ENCODE assay signal across 27 cellular contexts in the genomic region with DNA sequence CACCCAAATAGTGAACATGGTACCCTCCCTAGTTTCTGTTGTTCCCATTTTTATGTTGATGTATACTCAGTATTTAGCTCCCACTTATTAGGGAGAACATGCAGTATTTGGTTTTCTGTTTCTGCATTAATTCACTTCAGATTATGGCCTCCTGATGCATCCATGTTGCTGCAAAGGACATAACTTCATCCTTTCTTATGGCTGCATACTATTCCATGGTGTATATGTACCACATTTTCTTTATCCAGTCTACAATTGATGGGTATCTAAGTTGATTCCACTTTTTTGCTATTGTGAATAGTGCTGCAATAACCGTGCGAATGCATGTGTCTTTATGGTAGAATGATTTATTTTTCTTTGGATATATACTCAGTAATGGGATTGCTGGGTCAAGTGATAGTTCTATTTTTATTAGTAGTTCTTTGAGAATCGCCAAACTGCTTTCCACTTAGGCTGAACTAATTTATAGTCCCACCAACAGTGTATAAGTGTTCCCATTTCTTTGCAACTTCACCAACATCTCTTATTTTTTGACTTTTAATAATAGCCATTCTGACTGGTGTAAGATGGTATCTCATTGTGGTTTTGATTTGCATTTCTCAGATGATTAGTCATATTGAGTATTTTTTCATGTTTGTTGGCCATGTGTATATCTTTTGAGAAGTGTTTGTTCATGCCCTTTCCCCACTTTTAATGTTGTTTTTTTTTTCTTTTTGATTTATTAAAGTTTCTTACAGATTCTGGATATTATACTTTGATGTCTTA.
DNase-seq lines count a peak whose midpoint lies in the region; FAIRE-seq and TF ChIP-seq lines count a peak whose summit lies in the region.
"Had no signal": no experiment of that assay in that cellular context is flagged by ENCODE, and none has a peak within 500 bp of the region (broad histone marks: within the 10 kb centered on the region; RNA-seq: fewer than 3 reads in every experiment).

No MANE protein-coding gene starts in this region.

- no peak overlapping the region for H2AFZ ChIP-seq in astrocyte (ENCODE audit: low read depth, low read length)

- no peaks in the 10 kb centered on the region for H3K79me2 ChIP-seq in astrocyte (ENCODE audit: insufficient read depth, low read length)

- H3K4me3 ChIP-seq in astrocyte (ENCODE audit: insufficient read depth, low read depth, low read length), result no peak overlapping the region
- H3K4me3 ChIP-seq in fibroblast of the aortic adventitia (ENCODE audit: low read depth, low read length), result no peak overlapping the region
- H3K4me3 ChIP-seq: A549, coronary artery, esophagus squamous epithelium, mucosa of descending colon, SK-N-MC, suprapubic skin had no signal

- no peak for TF ChIP-seq CTCF in D721Med (IDR thresholded peaks at IDR 0.05; ENCODE audit: insufficient read depth, missing control alignments)
- TF ChIP-seq CTCF in astrocyte (IDR thresholded peaks at IDR 0.05; ENCODE audit: insufficient read depth, low read depth, low read length), result no peak
- TF ChIP-seq CTCF in fibroblast of the aortic adventitia (IDR thresholded peaks at IDR 0.05; ENCODE audit: insufficient read depth, low read length), result no peak

- no peaks in the 10 kb centered on the region for H3K9me3 ChIP-seq in astrocyte (ENCODE audit: insufficient read depth, low read depth, low read length)
- H3K9me3 ChIP-seq: A549, BE2C, esophagus squamous epithelium, mucosa of descending colon, suprapubic skin had no signal

- H3K4me1 Mint-ChIP-seq in astrocyte (ENCODE audit: low read depth, unreplicated experiment), result peaks cover 1% of the 10 kb centered on the region
- H3K4me1 Mint-ChIP-seq: activated naive CD8-positive, alpha-beta T cell treated with anti-CD3 and anti-CD28 coated beads, Interleukin-2, amount 10 ng/mL, durations not matched to agents 7 days and 5 days had no signal

- no peaks in the 10 kb centered on the region for H3K4me1 ChIP-seq in astrocyte (ENCODE audit: insufficient read depth, low read length)
- H3K4me1 ChIP-seq: A549, BE2C, esophagus squamous epithelium, suprapubic skin had no signal

- no peak overlapping the region for H3K27ac ChIP-seq in astrocyte (ENCODE audit: low read depth, low read length)
- H3K27ac ChIP-seq: A549, brain microvascular endothelial cell, coronary artery, esophagus squamous epithelium, SK-N-MC, suprapubic skin had no signal

- FAIRE-seq in D721Med (lab: Jason Lieb, UNC), result peak; percentile 11
- no peak for FAIRE-seq in astrocyte (lab: Jason Lieb, UNC)
- FAIRE-seq in frontal cortex (lab: Jason Lieb, UNC), result no peak
- FAIRE-seq: A549, RCC 7860 had no signal

- no peaks in the 10 kb centered on the region for H4K20me1 ChIP-seq in astrocyte (ENCODE audit: insufficient read depth, low read length)

- H3K27me3 Mint-ChIP-seq in astrocyte (ENCODE audit: low read depth, unreplicated experiment), result no peaks in the 10 kb centered on the region
- H3K27me3 Mint-ChIP-seq: activated naive CD8-positive, alpha-beta T cell treated with anti-CD3 and anti-CD28 coated beads, Interleukin-2, amount 10 ng/mL, durations not matched to agents 7 days and 5 days had no signal

- no peaks in the 10 kb centered on the region for H3K27me3 ChIP-seq in astrocyte (ENCODE audit: insufficient read depth, low read length)
- H3K27me3 ChIP-seq: BE2C, brain microvascular endothelial cell, esophagus squamous epithelium, suprapubic skin had no signal

- no peak overlapping the region for H3K27ac Mint-ChIP-seq in astrocyte (ENCODE audit: unreplicated experiment)
- H3K27ac Mint-ChIP-seq: activated naive CD8-positive, alpha-beta T cell treated with anti-CD3 and anti-CD28 coated beads, Interleukin-2, amount 10 ng/mL, durations not matched to agents 7 days and 5 days; activated T-helper 2 cell treated with anti-CD3 and anti-CD28 coated beads, Interferon-gamma antibody, Interleukin-2, Interleukin-4, amounts not matched to agents 10 μg/mL and 5 μg/mL and 100 μg/mL, durations not matched to agents 14 hours and 24 hours and 36 hours; T-helper 2 cell treated with Interferon-gamma antibody and Interleukin-4, amounts not matched to agents 5 μg/mL and 100 μg/mL, for 36 hours had no signal

- no peaks in the 10 kb centered on the region for H3K9me3 Mint-ChIP-seq in astrocyte (ENCODE audit: unreplicated experiment)

- no peak overlapping the region for H3K4me3 Mint-ChIP-seq in astrocyte (ENCODE audit: unreplicated experiment)
- H3K4me3 Mint-ChIP-seq: activated naive CD8-positive, alpha-beta T cell treated with anti-CD3 and anti-CD28 coated beads, Interleukin-2, amount 10 ng/mL, durations not matched to agents 7 days and 5 days; T-helper 2 cell treated with Interferon-gamma antibody and Interleukin-4, amounts not matched to agents 5 μg/mL and 100 μg/mL, for 36 hours had no signal

- no peaks in the 10 kb centered on the region for H3K36me3 ChIP-seq in astrocyte (ENCODE audit: insufficient read depth, low read length)
- H3K36me3 ChIP-seq: BE2C, brain microvascular endothelial cell had no signal

- DNase-seq in D721Med (ENCODE audit: insufficient read length, low spot score) (no peak), HS-5 (ENCODE audit: low read depth) (peak; percentile 4), astrocyte (ENCODE audit: low read depth) (peak; percentile 43), fibroblast of the aortic adventitia (ENCODE audit: low read depth) (peak; percentile 4), hepatic stellate cell (ENCODE audit: low spot score) (no peak), frontal cortex (ENCODE audit: low spot score in 2 of 2) (no peak), cerebellar nuclear complex (lab: John Stamatoyannopoulos, UW) (no peak)
- no peak for DNase-seq in NK-92 treated with Interleukin-12 subunit alpha and Interleukin-12 subunit beta, amount 100 ng/mL, for 24 hours (lab: John Stamatoyannopoulos, UW)
- DNase-seq: activated CD4-positive, alpha-beta T cell treated with anti-CD3 and anti-CD28 coated beads, Interleukin-2, amount 50 U/mL, for 1 hour; activated CD8-positive, alpha-beta memory T cell treated with anti-CD3 and anti-CD28 coated beads, Interleukin-2, amount 50 U/mL, for 48 hours; activated naive CD8-positive, alpha-beta T cell treated with anti-CD3 and anti-CD28 coated beads, Interleukin-2, amount 10 ng/mL, durations not matched to agents 7 days and 5 days; BE2C; brain microvascular endothelial cell; COR-L47; esophagus squamous epithelium; GOT3; left ventricle myocardium superior; mucosa of descending colon; NCI-H1092 treated with DMSO at 0.1 percent for 48 hours; NCI-H2081 had no signal

- no peak overlapping the region for H3K9ac ChIP-seq in astrocyte (ENCODE audit: low read length)

- no peak overlapping the region for H3K4me2 ChIP-seq in astrocyte (ENCODE audit: low read length)
- H3K4me2 ChIP-seq: A549 had no signal

- H3K36me3 Mint-ChIP-seq in astrocyte (ENCODE audit: low read depth, unreplicated experiment), result peaks cover 5% of the 10 kb centered on the region

Comparison
In these comparisons a context has a peak if more than half of its experiments do, and no peak if none do; other contexts are left out.
1. DNase-seq: peak in HS-5 (single experiment), astrocyte (single experiment) and fibroblast of the aortic adventitia (single experiment); none in D721Med (single experiment), hepatic stellate cell (single experiment), frontal cortex (0 of 2), cerebellar nuclear complex (0 of 2) and NK-92 treated with Interleukin-12 subunit alpha and Interleukin-12 subunit beta, amount 100 ng/mL, for 24 hours (single experiment).